Comparison of ENCODE assay signal across 1 cellular context in the genomic region with DNA sequence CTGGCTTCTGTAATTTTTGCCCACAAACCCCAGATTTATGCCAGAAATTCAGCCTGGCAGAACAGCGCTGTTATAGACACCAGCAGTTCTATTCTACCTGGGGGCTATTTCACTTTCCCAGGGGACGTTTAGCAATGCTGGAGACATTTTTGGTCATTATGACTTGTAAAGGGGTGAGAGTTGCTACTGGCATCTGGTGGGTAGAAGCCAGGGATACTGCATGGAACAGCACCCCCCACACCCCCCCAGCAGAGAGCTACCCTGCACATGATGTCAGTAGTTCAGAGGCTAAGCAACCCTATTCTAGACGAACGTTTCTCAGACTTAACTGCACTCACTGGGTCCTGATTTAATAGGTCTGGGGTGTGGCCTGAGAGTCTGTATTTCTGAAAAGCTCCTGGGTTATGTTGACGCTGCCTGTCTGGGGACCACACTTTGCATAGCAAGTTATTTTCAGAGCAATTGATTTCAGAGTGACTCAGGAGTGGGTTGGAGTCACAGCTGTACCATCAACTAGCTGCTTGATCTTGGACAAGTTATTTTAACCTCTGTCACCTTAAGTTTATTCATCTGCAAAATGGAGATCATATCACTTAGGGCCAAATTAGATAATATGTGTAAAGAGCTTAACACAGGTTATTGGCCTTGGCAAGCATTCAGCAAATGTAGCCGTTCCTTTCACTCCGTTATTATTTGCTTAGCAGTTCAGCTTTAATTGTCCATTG.
A peak's percentile ranks its signal among the peaks of the same experiment; 100 is the strongest.
TF ChIP-seq lines count a peak whose summit lies in the region.

No MANE protein-coding gene starts in this region.

TF ChIP-seq in GM12878, 131 proteins besides CTCF, POLR2A, EP300 and RAD21 (continued from another document):
- TF ChIP-seq MEF2B (IDR thresholded peaks at IDR 0.05; ENCODE audit: partially characterized antibody, poor library complexity, severe bottlenecking) (peak; percentile 49), BHLHE40 (IDR thresholded peaks at IDR 0.05; ENCODE audit: borderline replicate concordance in 1 of 2, low read depth in 2 of 2, low read length in 1 of 2) (0 out of 4 replicates have a peak, but pooled peaks of 1 of the 2 experiments have one; percentile 19), ASH2L (IDR thresholded peaks at IDR 0.05; ENCODE audit: borderline replicate concordance, low read depth) (no peak), CREM (IDR thresholded peaks at IDR 0.05; ENCODE audit: low read depth) (no peak), POU2F2 (IDR thresholded peaks at IDR 0.05; ENCODE audit: borderline replicate concordance, low read depth, low read length) (peak; percentile 92; the same call in 2 of the 3 replicates), HDAC2 (IDR thresholded peaks at IDR 0.05) (no peak), DPF2 (IDR thresholded peaks at IDR 0.05) (no peak), ZZZ3 (IDR thresholded peaks at IDR 0.05; ENCODE audit: control insufficient read depth, insufficient read length, low read depth) (no peak), SP1 (IDR thresholded peaks at IDR 0.05; ENCODE audit: low read depth, low read length) (peak; percentile 15)
- TF ChIP-seq, protein P1, sequence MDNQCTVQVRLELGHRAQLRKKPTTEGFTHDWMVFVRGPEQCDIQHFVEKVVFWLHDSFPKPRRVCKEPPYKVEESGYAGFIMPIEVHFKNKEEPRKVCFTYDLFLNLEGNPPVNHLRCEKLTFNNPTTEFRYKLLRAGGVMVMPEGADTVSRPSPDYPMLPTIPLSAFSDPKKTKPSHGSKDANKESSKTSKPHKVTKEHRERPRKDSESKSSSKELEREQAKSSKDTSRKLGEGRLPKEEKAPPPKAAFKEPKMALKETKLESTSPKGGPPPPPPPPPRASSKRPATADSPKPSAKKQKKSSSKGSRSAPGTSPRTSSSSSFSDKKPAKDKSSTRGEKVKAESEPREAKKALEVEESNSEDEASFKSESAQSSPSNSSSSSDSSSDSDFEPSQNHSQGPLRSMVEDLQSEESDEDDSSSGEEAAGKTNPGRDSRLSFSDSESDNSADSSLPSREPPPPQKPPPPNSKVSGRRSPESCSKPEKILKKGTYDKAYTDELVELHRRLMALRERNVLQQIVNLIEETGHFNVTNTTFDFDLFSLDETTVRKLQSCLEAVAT (IDR thresholded peaks at IDR 0.05): no peak
- TF ChIP-seq, protein P2, sequence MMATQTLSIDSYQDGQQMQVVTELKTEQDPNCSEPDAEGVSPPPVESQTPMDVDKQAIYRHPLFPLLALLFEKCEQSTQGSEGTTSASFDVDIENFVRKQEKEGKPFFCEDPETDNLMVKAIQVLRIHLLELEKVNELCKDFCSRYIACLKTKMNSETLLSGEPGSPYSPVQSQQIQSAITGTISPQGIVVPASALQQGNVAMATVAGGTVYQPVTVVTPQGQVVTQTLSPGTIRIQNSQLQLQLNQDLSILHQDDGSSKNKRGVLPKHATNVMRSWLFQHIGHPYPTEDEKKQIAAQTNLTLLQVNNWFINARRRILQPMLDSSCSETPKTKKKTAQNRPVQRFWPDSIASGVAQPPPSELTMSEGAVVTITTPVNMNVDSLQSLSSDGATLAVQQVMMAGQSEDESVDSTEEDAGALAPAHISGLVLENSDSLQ (IDR thresholded peaks at IDR 0.05): 0 out of 2 replicates have a peak, but pooled peaks have one; percentile 8
